ENCODE assay signal across 8 cellular contexts in genomic region chr3:20511863-20512262, GRCh38.
DNase-seq lines count a peak whose midpoint lies in the region; ATAC-seq and TF ChIP-seq lines count a peak whose summit lies in the region.

No MANE protein-coding gene starts in this region.

- no peaks in the 10 kb centered on the region for H3K79me1 ChIP-seq in mesendoderm (ENCODE audit: low read length)

- no peaks in the 10 kb centered on the region for H3K9me3 ChIP-seq in DND-41 (ENCODE audit: insufficient read depth, low read length, severe bottlenecking)

- DNase-seq in DND-41 (no peak), NCI-H748 treated with DMSO at 0.1 percent for 48 hours (lab: John Stamatoyannopoulos, UW) (peak; percentile 60), dorsolateral prefrontal cortex (peak in 1 of 10 donors; percentile 28), mesendoderm (peak; percentile 91), activated gamma-delta T cell treated with Interleukin-2 at 50 U/mL for 16 hours (no peak)
- DNase-seq in activated naive CD8-positive, alpha-beta T cell treated with anti-CD3 and anti-CD28 coated beads for 36 hours = no peak

- no peaks in the 10 kb centered on the region for H3K79me2 ChIP-seq in DND-41 (ENCODE audit: insufficient read depth, low read length)
- H3K79me2 ChIP-seq in mesendoderm (ENCODE audit: control insufficient read depth, insufficient read depth, low read length) = no peaks in the 10 kb centered on the region

- no peaks in the 10 kb centered on the region for H3K36me3 ChIP-seq in DND-41 (ENCODE audit: insufficient read depth, low read length)
- no peaks in the 10 kb centered on the region for H3K36me3 ChIP-seq in mesendoderm (ENCODE audit: control insufficient read depth, insufficient read depth, low read length)

- H3K27ac ChIP-seq in DND-41 (ENCODE audit: low read length) (no peak overlapping the region), dorsolateral prefrontal cortex (no peak overlapping the region), mesendoderm (ENCODE audit: low read depth, low read length) (no peak overlapping the region)

- H3K36me3 Mint-ChIP-seq in activated naive CD8-positive, alpha-beta T cell treated with anti-CD3 and anti-CD28 coated beads for 36 hours = no peaks in the 10 kb centered on the region

- peak overlapping the region; percentile 37 for H3K4ac ChIP-seq in mesendoderm (ENCODE audit: low read depth, low read length)

- H3K4me2 ChIP-seq in DND-41 (ENCODE audit: insufficient read depth, low read length) = no peak overlapping the region
- H3K4me2 ChIP-seq in mesendoderm (ENCODE audit: low read length) = no peak overlapping the region

- H4K20me1 ChIP-seq in DND-41 (ENCODE audit: insufficient read depth, low read length) = no peaks in the 10 kb centered on the region

- no peak overlapping the region for H4K8ac ChIP-seq in mesendoderm (ENCODE audit: low read depth, low read length)

- H3K27ac Mint-ChIP-seq in activated naive CD8-positive, alpha-beta T cell treated with anti-CD3 and anti-CD28 coated beads for 36 hours = no peak overlapping the region

- ATAC-seq in DND-41 (ENCODE audit: insufficient read depth, low read depth) (peak; percentile 66), GM19463 (IDR thresholded peaks at IDR 0.05; ENCODE audit: unreplicated experiment) (peak; percentile 84), HG03432 (IDR thresholded peaks at IDR 0.05; ENCODE audit: unreplicated experiment) (peak; percentile 97)

- no peaks in the 10 kb centered on the region for H3K27me3 ChIP-seq in DND-41 (ENCODE audit: insufficient read depth, low read length, poor library complexity)
- no peaks in the 10 kb centered on the region for H3K27me3 ChIP-seq in dorsolateral prefrontal cortex
- no peaks in the 10 kb centered on the region for H3K27me3 ChIP-seq in mesendoderm (ENCODE audit: insufficient read depth, low read length, poor library complexity)

- no peak overlapping the region for H3K23ac ChIP-seq in mesendoderm (ENCODE audit: low read length)

- no CpG with 5 or more reads among the region's 2 CpGs for WGBS in mesendoderm (ENCODE audit: extremely low coverage, insufficient coverage, low lambda C conversion rate)

- no peak overlapping the region for H2AK5ac ChIP-seq in mesendoderm (ENCODE audit: low read length)

- no peak overlapping the region for H3K4me3 Mint-ChIP-seq in activated naive CD8-positive, alpha-beta T cell treated with anti-CD3 and anti-CD28 coated beads for 36 hours

- intact Hi-C loops in dorsolateral prefrontal cortex (cut with DNase I) = loop anchor here in 1 of 2 donors (5.0 to 10.0 kb wide), 3 partner anchors 423 to 1605 kb away; no protein-coding TSS in a partner anchor

- H3K56ac ChIP-seq in mesendoderm (ENCODE audit: low read length) = no peak overlapping the region

- TF ChIP-seq CTCF in DND-41 (IDR thresholded peaks at IDR 0.05; ENCODE audit: borderline replicate concordance, extremely low read depth, low read length, poor library complexity, severe bottlenecking) (peak; percentile 78), dorsolateral prefrontal cortex (IDR thresholded peaks at IDR 0.05 in 54 of 56, conservative IDR thresholded peaks at IDR 0.05 in 2 of 56; ENCODE audit: low read depth in 1 of 56, partially characterized antibody in 56 of 56) (peak; percentile 33 to 82 (median 68))

- no peak overlapping the region for H3K18ac ChIP-seq in mesendoderm (ENCODE audit: low read length)

- peaks cover 4% of the 10 kb centered on the region for H3K9me3 Mint-ChIP-seq in activated naive CD8-positive, alpha-beta T cell treated with anti-CD3 and anti-CD28 coated beads for 36 hours

- no peak overlapping the region for H2BK15ac ChIP-seq in mesendoderm (replicated peaks; ENCODE audit: low read depth)

- no peak overlapping the region for H3K4me3 ChIP-seq in DND-41 (ENCODE audit: low read depth in 1 of 2, low read length in 2 of 2)
- H3K4me3 ChIP-seq in dorsolateral prefrontal cortex = no peak overlapping the region
- no peak overlapping the region for H3K4me3 ChIP-seq in mesendoderm (ENCODE audit: low read length)

- no peak overlapping the region for H2AFZ ChIP-seq in DND-41 (ENCODE audit: low read depth, low read length)

- H3K4me1 Mint-ChIP-seq in activated naive CD8-positive, alpha-beta T cell treated with anti-CD3 and anti-CD28 coated beads for 36 hours = no peaks in the 10 kb centered on the region

- no peak overlapping the region for H3K9ac ChIP-seq in DND-41 (ENCODE audit: low read depth, low read length)
- no peak overlapping the region for H3K9ac ChIP-seq in mesendoderm (ENCODE audit: low read length)

- H3K4me1 ChIP-seq in DND-41 (ENCODE audit: insufficient read depth, low read length) (no peaks in the 10 kb centered on the region), mesendoderm (ENCODE audit: control insufficient read depth, low read depth, low read length) (no peaks in the 10 kb centered on the region)

- no peak overlapping the region for H2BK5ac ChIP-seq in mesendoderm (ENCODE audit: low read length)

- no peak overlapping the region for H4K5ac ChIP-seq in mesendoderm (ENCODE audit: low read length)

- H2BK120ac ChIP-seq in mesendoderm (ENCODE audit: low read depth, low read length) = no peak overlapping the region

- no peaks in the 10 kb centered on the region for H3K27me3 Mint-ChIP-seq in activated naive CD8-positive, alpha-beta T cell treated with anti-CD3 and anti-CD28 coated beads for 36 hours

Comparison
In these comparisons a context has a peak if more than half of its experiments do, and no peak if none do; other contexts are left out.
1. DNase-seq: peak in NCI-H748 treated with DMSO at 0.1 percent for 48 hours (single experiment) and mesendoderm (single experiment); none in DND-41 (single experiment), activated gamma-delta T cell treated with Interleukin-2 at 50 U/mL for 16 hours (single experiment) and activated naive CD8-positive, alpha-beta T cell treated with anti-CD3 and anti-CD28 coated beads for 36 hours (single experiment).
2. Peak in every context shown above with its lines, with median percentiles within 50 percentile points of each other: ATAC-seq.